Comparison of ENCODE assay signal across 20 cellular contexts in the genomic region with DNA sequence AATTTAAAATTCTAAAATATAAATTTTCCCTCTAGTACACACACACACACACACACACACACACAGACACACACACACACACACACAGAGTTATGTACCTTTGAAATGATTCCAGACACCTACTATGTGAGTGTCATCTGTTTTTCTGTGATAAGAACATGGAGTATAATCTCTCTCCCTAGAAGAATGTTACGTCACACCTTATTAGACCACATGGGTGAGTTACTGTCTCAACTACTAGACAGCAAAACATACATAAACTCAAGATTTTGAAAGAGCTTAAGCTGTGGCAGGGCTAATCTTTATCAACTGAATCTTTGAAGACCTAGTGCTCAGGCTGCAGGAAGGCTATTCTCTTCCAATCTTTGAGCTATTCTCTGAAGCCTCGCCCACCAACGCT.
"Had no signal": no experiment of that assay in that cellular context is flagged by ENCODE, and none has a peak within 500 bp of the region (broad histone marks: within the 10 kb centered on the region; RNA-seq: fewer than 3 reads in every experiment).

No MANE protein-coding gene starts in this region.

- DNase-seq: activated CD4-positive, alpha-beta T cell treated with anti-CD3 and anti-CD28 coated beads, Interleukin-2, amount 10 ng/mL, durations not matched to agents 24 days and 14 days; activated CD4-positive, CD25-positive, alpha-beta regulatory T cell; activated CD8-positive, alpha-beta T cell treated with anti-CD3 and anti-CD28 coated beads for 36 hours; activated naive CD4-positive, alpha-beta T cell treated with Interleukin-2 at 50 U/mL for 16 hours; activated naive CD8-positive, alpha-beta T cell treated with anti-CD3 and anti-CD28 coated beads, Interleukin-2, amount 10 ng/mL, durations not matched to agents 7 days and 5 days; activated T-cell treated with anti-CD3 and anti-CD28 coated beads, Interleukin-2, amount 50 U/mL, for 1 hour; body of pancreas; caudate nucleus; dorsolateral prefrontal cortex; foreskin keratinocyte; hippocampal formation; lower lobe of right lung; stimulated activated CD4-positive, alpha-beta T cell treated with anti-CD3 and anti-CD28 coated beads, Interleukin-12 subunit alpha, Interleukin-12 subunit beta, amount 100 ng/mL, for 4 hours; stimulated activated CD4-positive, alpha-beta T cell treated with anti-CD3 and anti-CD28 coated beads, Interleukin-1b, Interleukin-23, amount 100 ng/mL, for 48 hours; stimulated activated CD8-positive, alpha-beta memory T cell treated with anti-CD3 and anti-CD28 coated beads, Interleukin-4, amount 100 ng/mL, for 48 hours; stimulated activated naive CD4-positive, alpha-beta T cell; T-helper 2 cell had no signal

- H3K27me3 ChIP-seq: body of pancreas, dorsolateral prefrontal cortex, foreskin keratinocyte had no signal

- FAIRE-seq: keratinocyte had no signal

- H3K9me3 ChIP-seq: body of pancreas, lower lobe of right lung had no signal

- ATAC-seq: activated CD8-positive, alpha-beta T cell treated with anti-CD3 and anti-CD28 coated beads for 36 hours; body of pancreas; foreskin keratinocyte; lower lobe of right lung; natural killer cell treated with Interleukin-12 subunit alpha and Interleukin-12 subunit beta and Interleukin-15 and Interleukin-18, amount 100 ng/mL, for 72 hours had no signal

- H3K27ac ChIP-seq: body of pancreas, dorsolateral prefrontal cortex, epithelial cell of prostate, foreskin keratinocyte, lower lobe of right lung had no signal

- H3K36me3 ChIP-seq: lower lobe of right lung had no signal

- H3K4me3 ChIP-seq: body of pancreas, dorsolateral prefrontal cortex, lower lobe of right lung had no signal

- H3K4me1 ChIP-seq: body of pancreas, foreskin keratinocyte, lower lobe of right lung had no signal
